Comparison of ENCODE assay signal across 13 cellular contexts in genomic region chr22:26322179-26322905, GRCh38.
DNase-seq lines count a peak whose midpoint lies in the region; ATAC-seq and TF ChIP-seq lines count a peak whose summit lies in the region.
"Had no signal": no experiment of that assay in that cellular context is flagged by ENCODE, and none has a peak within 500 bp of the region (broad histone marks: within the 10 kb centered on the region; RNA-seq: fewer than 3 reads in every experiment).

No MANE protein-coding gene starts in this region.

- POLR2A ChIA-PET in HEK293 (lab: Yijun Ruan, JAX) = no interaction called here

- peak; percentile 27 for DNase-seq in SW480 (ENCODE audit: low spot score)
- DNase-seq in fibroblast of villous mesenchyme (ENCODE audit: low read depth) = peak; percentile 59
- no peak for DNase-seq in iPS-NIHi7 (ENCODE audit: extremely low spot score)
- no peak for DNase-seq in stimulated activated CD4-positive, alpha-beta T cell treated with anti-CD3 and anti-CD28 coated beads, Interleukin-12 subunit alpha, Interleukin-12 subunit beta, amount 100 ng/mL, for 4 hours
- DNase-seq: effector CD8-positive, alpha-beta T cell; left colon; NCI-H1105 treated with DMSO at 0.1 percent for 48 hours; WERI-Rb-1 had no signal

- ATAC-seq in GM19463 (IDR thresholded peaks at IDR 0.05; ENCODE audit: unreplicated experiment) = no peak
- no peak for ATAC-seq in GM21737 (IDR thresholded peaks at IDR 0.05; ENCODE audit: unreplicated experiment)
- ATAC-seq: left colon had no signal

- H3K4me3 ChIP-seq in ACC112 (ENCODE audit: low read depth, low read length) (no peak overlapping the region), HEK293 (ENCODE audit: low read depth, low read length) (no peak overlapping the region), fibroblast of villous mesenchyme (ENCODE audit: low read depth, low read length) (no peak overlapping the region)

- peaks cover 13% of the 10 kb centered on the region for H3K4me1 ChIP-seq in ACC112 (ENCODE audit: control insufficient read depth, insufficient read depth, low read length, unreplicated experiment)
- no peaks in the 10 kb centered on the region for H3K4me1 ChIP-seq in HEK293 (ENCODE audit: control insufficient read depth, insufficient read depth, low read length)

- H3K27ac ChIP-seq in ACC112 (ENCODE audit: low read depth, low read length) (peak overlapping the region; percentile 51), HEK293 (ENCODE audit: extremely low read depth, low read depth, low read length) (no peak overlapping the region)
- H3K27ac ChIP-seq: C4-2B, WERI-Rb-1 had no signal

- CTCF ChIA-PET in HEK293 (lab: Yijun Ruan, JAX) = interaction anchor here (1.0 to 3.9 kb wide), 4 partner anchors 9 to 237 kb away, joined by 3 to 23 read pairs (median 4); no protein-coding TSS in a partner anchor

- TF ChIP-seq CTCF in HEK293 (tag by site-specific recombination; IDR thresholded peaks at IDR 0.05) (no peak), fibroblast of villous mesenchyme (IDR thresholded peaks at IDR 0.05; ENCODE audit: insufficient read depth, low read depth, low read length) (no peak)

- no peaks in the 10 kb centered on the region for H3K79me2 ChIP-seq in ACC112 (ENCODE audit: control insufficient read depth, insufficient read depth, low read length, unreplicated experiment)

- H3K9me3 ChIP-seq in HEK293 (ENCODE audit: control insufficient read depth, insufficient read depth, low read depth, low read length) = no peaks in the 10 kb centered on the region

- H3K36me3 ChIP-seq in ACC112 (ENCODE audit: insufficient read depth, low read length) (no peaks in the 10 kb centered on the region), HEK293 (ENCODE audit: control insufficient read depth in 2 of 2, insufficient read depth in 1 of 2, low read length in 2 of 2) (no peaks in the 10 kb centered on the region)
- H3K36me3 ChIP-seq: WERI-Rb-1 had no signal

- no peaks in the 10 kb centered on the region; the same call in 1 of the 2 replicates for H3K27me3 ChIP-seq in ACC112 (ENCODE audit: insufficient read depth, low read length)

- H2AFZ ChIP-seq in ACC112 (ENCODE audit: low read length, unreplicated experiment) = no peak overlapping the region

TF ChIP-seq in HEK293, 187 proteins besides CTCF, POLR2A, EP300 and RAD21:
- 0 out of 2 replicates have a peak, but pooled peaks have one; percentile 40 for TF ChIP-seq ZBTB21 (tag by site-specific recombination; IDR thresholded peaks at IDR 0.05)
- no peak for TF ChIP-seq ZNF16 (tag by site-specific recombination; IDR thresholded peaks at IDR 0.05; ENCODE audit: low read depth)
- TF ChIP-seq SP7 (tag by site-specific recombination; IDR thresholded peaks at IDR 0.05) = 0 out of 2 replicates have a peak, but pooled peaks have one; percentile 23
- no peak for TF ChIP-seq ZBTB7A (tag by site-specific recombination; IDR thresholded peaks at IDR 0.05; ENCODE audit: low read depth)
- TF ChIP-seq ZNF335 (tag by site-specific recombination; conservative IDR thresholded peaks at IDR 0.05) = peak; percentile 24; the same call in 1 of the 2 replicates
- peak; percentile 66; the same call in 1 of the 2 replicates for TF ChIP-seq KLF17 (tag by site-specific recombination; IDR thresholded peaks at IDR 0.05)

Comparison
In these comparisons a context has a peak if more than half of its experiments do, and no peak if none do; other contexts are left out.
1. DNase-seq: peak in SW480 (single experiment) and fibroblast of villous mesenchyme (single experiment); none in iPS-NIHi7 (single experiment) and stimulated activated CD4-positive, alpha-beta T cell treated with anti-CD3 and anti-CD28 coated beads, Interleukin-12 subunit alpha, Interleukin-12 subunit beta, amount 100 ng/mL, for 4 hours (single experiment).